16 cellular contexts compared by ENCODE assay signal in the genomic region with DNA sequence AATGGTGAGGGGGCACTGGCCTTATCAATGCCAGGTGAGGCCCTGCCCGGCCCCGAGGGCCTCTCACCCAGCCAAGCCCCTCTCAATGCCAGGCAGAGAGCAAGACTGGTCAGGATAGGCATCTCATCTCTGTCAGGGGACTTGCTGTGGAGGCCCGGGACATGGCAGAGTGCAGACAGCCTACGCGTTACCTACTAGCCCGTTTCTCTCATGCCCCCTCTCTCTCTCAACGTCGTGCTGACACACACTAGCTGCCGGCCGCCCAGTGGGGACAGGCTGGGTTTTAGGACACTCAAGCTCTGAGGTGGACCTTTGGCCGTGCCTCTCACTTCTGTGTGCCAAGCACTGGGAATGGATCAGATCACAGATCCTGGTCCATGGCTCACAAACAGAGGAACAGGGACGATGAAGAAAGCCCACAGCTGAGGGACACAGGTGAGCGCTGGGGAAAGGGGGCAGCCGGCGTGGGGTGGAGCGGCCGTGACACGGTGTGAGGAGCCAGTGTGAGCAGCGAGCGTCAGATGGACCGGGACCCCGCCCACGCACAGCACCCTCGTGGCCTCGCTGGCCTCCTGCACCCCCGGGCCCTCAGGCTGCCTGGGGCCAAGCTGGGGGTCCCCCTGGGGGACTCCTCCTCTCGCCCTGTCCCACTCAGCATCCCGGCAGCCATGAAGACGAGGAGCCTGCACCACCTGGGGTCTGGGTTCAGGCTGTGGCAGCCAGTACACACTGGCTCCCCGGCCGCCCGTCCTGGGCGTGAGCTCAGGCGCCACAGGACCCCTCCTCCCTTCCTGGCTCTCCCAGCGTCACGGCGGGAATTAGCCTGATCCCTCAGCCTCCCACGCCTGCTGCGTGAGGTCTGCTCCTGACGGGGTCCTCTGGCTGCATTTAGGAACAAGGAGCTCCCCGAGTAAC.
"Had no signal": no experiment of that assay in that cellular context is flagged by ENCODE, and none has a peak within 500 bp of the region (broad histone marks: within the 10 kb centered on the region; RNA-seq: fewer than 3 reads in every experiment).

No MANE protein-coding gene starts in this region.

- ATAC-seq: activated CD4-positive, CD25-positive, alpha-beta regulatory T cell treated with anti-CD3 and anti-CD28 coated beads, Interleukin-2, amount 50 U/mL, for 24 hours; body of pancreas; effector memory CD8-positive, alpha-beta T cell; lower lobe of right lung; mucosa of descending colon had no signal

- H3K4me1 ChIP-seq: body of pancreas, lower lobe of right lung had no signal

- H3K27ac Mint-ChIP-seq: T-helper 1 cell treated with Interleukin-12 subunit alpha and Interleukin-12 subunit beta and Interleukin-4 antibody, amounts not matched to agents 30 μg/mL and 1 μg/mL, for 36 hours had no signal

- H3K4me3 ChIP-seq: body of pancreas, lower lobe of right lung, mucosa of descending colon had no signal

- H3K9me3 ChIP-seq: body of pancreas, lower lobe of right lung, mucosa of descending colon had no signal

- H3K27me3 ChIP-seq: body of pancreas had no signal

- H3K27ac ChIP-seq: body of pancreas, epithelial cell of prostate, lower lobe of right lung had no signal

- DNase-seq: activated CD4-positive, alpha-beta T cell treated with anti-CD3 and anti-CD28 coated beads, Interleukin-2, amount 50 U/mL, for 4 hours; activated CD8-positive, alpha-beta memory T cell treated with anti-CD3 and anti-CD28 coated beads, Interleukin-2, amount 50 U/mL, for 4 hours; activated naive CD4-positive, alpha-beta T cell treated with Interleukin-2 at 50 U/mL for 16 hours; amniotic stem cell; body of pancreas; effector memory CD8-positive, alpha-beta T cell; lower lobe of right lung; small intestine; substantia nigra; trophoblast cell had no signal

- H3K9me3 Mint-ChIP-seq: central memory CD8-positive, alpha-beta T cell; dendritic cell treated with granulocyte-macrophage colony-stimulating factor and Interleukin-4, amounts not matched to agents 40 ng/mL and 50 ng/mL, for 4 days; effector memory CD8-positive, alpha-beta T cell; T-helper 1 cell treated with Interleukin-12 subunit alpha and Interleukin-12 subunit beta and Interleukin-4 antibody, amounts not matched to agents 30 μg/mL and 1 μg/mL, for 36 hours had no signal

- H3K4me3 Mint-ChIP-seq: central memory CD8-positive, alpha-beta T cell; dendritic cell treated with granulocyte-macrophage colony-stimulating factor and Interleukin-4, amounts not matched to agents 40 ng/mL and 50 ng/mL, for 4 days; effector memory CD8-positive, alpha-beta T cell; T-helper 1 cell treated with Interleukin-12 subunit alpha and Interleukin-12 subunit beta and Interleukin-4 antibody, amounts not matched to agents 30 μg/mL and 1 μg/mL, for 36 hours had no signal

- H3K27me3 Mint-ChIP-seq: central memory CD8-positive, alpha-beta T cell; dendritic cell treated with granulocyte-macrophage colony-stimulating factor and Interleukin-4, amounts not matched to agents 40 ng/mL and 50 ng/mL, for 4 days; effector memory CD8-positive, alpha-beta T cell had no signal
